ENCODE assay signal across 25 cellular contexts in genomic region chr3:69842789-69843188, GRCh38.
"Had no signal": no experiment of that assay in that cellular context is flagged by ENCODE, and none has a peak within 500 bp of the region (broad histone marks: within the 10 kb centered on the region; RNA-seq: fewer than 3 reads in every experiment).

No MANE protein-coding gene starts in this region.

- H3K27ac Mint-ChIP-seq: activated B cell treated with CpG ODN at 0.5 μM for 24 hours; activated CD4-positive, alpha-beta T cell treated with anti-CD3 and anti-CD28 coated beads, Interleukin-2, amount 10 ng/mL, durations not matched to agents 24 days and 14 days; activated naive CD4-positive, alpha-beta T cell treated with anti-CD3 and anti-CD28 coated beads for 36 hours; activated naive CD8-positive, alpha-beta T cell; activated T-helper 17 cell treated with anti-CD3 and anti-CD28 coated beads, Interleukin-2, amount 50 U/mL, for 72 hours; T-cell had no signal

- H3K36me3 ChIP-seq: brain microvascular endothelial cell, cardiac muscle cell had no signal

- H3K4me3 ChIP-seq: cardiac muscle cell, K562, SK-N-MC had no signal

- H3K4me3 Mint-ChIP-seq: activated B cell treated with CpG ODN at 0.5 μM for 24 hours; activated CD4-positive, alpha-beta T cell treated with anti-CD3 and anti-CD28 coated beads, Interleukin-2, amount 10 ng/mL, durations not matched to agents 24 days and 14 days; activated naive CD4-positive, alpha-beta T cell treated with anti-CD3 and anti-CD28 coated beads for 36 hours; activated naive CD8-positive, alpha-beta T cell; activated T-helper 17 cell treated with anti-CD3 and anti-CD28 coated beads, Interleukin-2, amount 50 U/mL, for 72 hours; T-cell had no signal

- DNase-seq: activated B cell treated with CpG ODN at 0.5 μM for 24 hours; activated CD4-positive, alpha-beta T cell treated with anti-CD3 and anti-CD28 coated beads for 1 hour; activated CD4-positive, alpha-beta T cell treated with anti-CD3 and anti-CD28 coated beads, Interleukin-2, amount 10 ng/mL, durations not matched to agents 24 days and 14 days; activated CD4-positive, alpha-beta T cell treated with anti-CD3 and anti-CD28 coated beads, Interleukin-2, amount 50 U/mL, for 48 hours; activated gamma-delta T cell; activated naive CD4-positive, alpha-beta T cell treated with anti-CD3 and anti-CD28 coated beads for 36 hours; activated T-cell treated with anti-CD3 and anti-CD28 coated beads for 4 hours; activated T-cell treated with anti-CD3 and anti-CD28 coated beads, Interleukin-2, amount 50 U/mL, for 48 hours; brain microvascular endothelial cell; Karpas-422; NCI-H1105 treated with DMSO at 0.1 percent for 48 hours; NCI-H1436 treated with DMSO at 0.1 percent for 48 hours; NCI-H187; NCI-H2081; NCI-H510A treated with DMSO at 0.1 percent for 48 hours; NCI-H69; PC-3; T-cell; T-helper 2 cell; T1000 had no signal

- H3K36me3 Mint-ChIP-seq: activated naive CD8-positive, alpha-beta T cell; T-cell had no signal

- H3K27me3 Mint-ChIP-seq: activated CD4-positive, alpha-beta T cell treated with anti-CD3 and anti-CD28 coated beads, Interleukin-2, amount 10 ng/mL, durations not matched to agents 24 days and 14 days; activated T-helper 17 cell treated with anti-CD3 and anti-CD28 coated beads, Interleukin-2, amount 50 U/mL, for 72 hours; T-cell had no signal

- H3K4me1 Mint-ChIP-seq: activated B cell treated with CpG ODN at 0.5 μM for 24 hours; activated CD4-positive, alpha-beta T cell treated with anti-CD3 and anti-CD28 coated beads, Interleukin-2, amount 10 ng/mL, durations not matched to agents 24 days and 14 days; activated T-helper 17 cell treated with anti-CD3 and anti-CD28 coated beads, Interleukin-2, amount 50 U/mL, for 72 hours; T-cell had no signal

- ATAC-seq: activated T-helper 17 cell treated with anti-CD3 and anti-CD28 coated beads, Interleukin-2, amount 50 U/mL, for 72 hours; K562; PC-3; T-cell had no signal

- H3K27me3 ChIP-seq: brain microvascular endothelial cell, cardiac muscle cell had no signal

- H3K27ac ChIP-seq: brain microvascular endothelial cell, cardiac muscle cell, SK-N-MC had no signal

- H3K9me3 Mint-ChIP-seq: activated B cell treated with CpG ODN at 0.5 μM for 24 hours; activated CD4-positive, alpha-beta T cell treated with anti-CD3 and anti-CD28 coated beads, Interleukin-2, amount 10 ng/mL, durations not matched to agents 24 days and 14 days; activated naive CD4-positive, alpha-beta T cell treated with anti-CD3 and anti-CD28 coated beads for 36 hours; T-cell had no signal
